In genomic region chr3:136852180-136852579, GRCh38 we compare ENCODE assay signal across 19 cellular contexts. TPM values are rescaled to one million over a fixed set of nuclear protein-coding genes. Genes with fewer than 3 reads are reported as not detected.
DNase-seq lines count a peak whose midpoint lies in the region; ATAC-seq, FAIRE-seq and TF ChIP-seq lines count a peak whose summit lies in the region.
"Had no signal": no experiment of that assay in that cellular context is flagged by ENCODE, and none has a peak within 500 bp of the region (broad histone marks: within the 10 kb centered on the region; RNA-seq: fewer than 3 reads in every experiment).

No MANE protein-coding gene starts in this region.

- H3K9me3 ChIP-seq in left ventricle myocardium inferior (replicated peaks), result peaks cover 3% of the 10 kb centered on the region
- H3K9me3 ChIP-seq in gastrocnemius medialis, result no peaks in the 10 kb centered on the region
- H3K9me3 ChIP-seq in lower lobe of right lung, result no peaks in the 10 kb centered on the region

- intact Hi-C loops in left ventricle myocardium inferior (cut with micrococcal nuclease), result no loop called here
- intact Hi-C loops in left cardiac atrium (cut with DNase I), result no loop called here
- intact Hi-C loops in gastrocnemius medialis (cut with DNase I; ENCODE audit: low total_unique reads), result loop anchor here (1.0 kb wide), 1 partner anchor 66 kb away; no protein-coding TSS in a partner anchor
- intact Hi-C loops in lower lobe of right lung (cut with DNase I), result no loop called here

- FAIRE-seq in RCC 7860 (lab: Jason Lieb, UNC), result no peak
- FAIRE-seq: GM12892, GM18507 had no signal

- in situ Hi-C loops in gastrocnemius medialis (cut with MboI; ENCODE audit: low sequenced_read_pairs in 4 of 4), result no loop called here

- H3K4me1 ChIP-seq in left ventricle myocardium inferior, result peaks cover 17% of the 10 kb centered on the region
- H3K4me1 ChIP-seq in gastrocnemius medialis, result peaks cover 0 to 7% of the 10 kb centered on the region in 2 donors
- H3K4me1 ChIP-seq in lower lobe of right lung, result peaks cover 10% of the 10 kb centered on the region

- no peak overlapping the region for H3K4me3 ChIP-seq in left ventricle myocardium inferior
- no peak overlapping the region for H3K4me3 ChIP-seq in gastrocnemius medialis
- no peak overlapping the region for H3K4me3 ChIP-seq in lower lobe of right lung
- H3K4me3 ChIP-seq: BLaER1 treated with 17β-estradiol and CSF1 and Interleukin-3, amounts not matched to agents 10 nM and 100 nM had no signal

- no peaks in the 10 kb centered on the region for H3K36me3 ChIP-seq in left ventricle myocardium inferior
- H3K36me3 ChIP-seq in gastrocnemius medialis, result peaks cover 0 to 6% of the 10 kb centered on the region in 2 donors
- H3K36me3 ChIP-seq in lower lobe of right lung, result no peaks in the 10 kb centered on the region

- DNase-seq in left ventricle myocardium inferior (no peak), left cardiac atrium (no peak), dermis blood vessel endothelial cell (peak; percentile 57), gastrocnemius medialis (no peak), lower lobe of right lung (no peak), RCC 7860 (ENCODE audit: low spot score) (no peak)
- DNase-seq: CD8-positive, alpha-beta T cell; COR-L47; DMS 273 treated with DMSO at 0.1 percent for 48 hours; DMS53; GDM1; GOT3; H7; HFFc6 had no signal

- no peak for TF ChIP-seq POLR2A in gastrocnemius medialis (IDR thresholded peaks at IDR 0.05)

- TF ChIP-seq CTCF in left ventricle myocardium inferior (IDR thresholded peaks at IDR 0.05; ENCODE audit: borderline replicate concordance) (no peak), gastrocnemius medialis (IDR thresholded peaks at IDR 0.05 in 4 of 5, conservative IDR thresholded peaks at IDR 0.05 in 1 of 5) (no peak), lower lobe of right lung (IDR thresholded peaks at IDR 0.05) (no peak)

- ATAC-seq in left cardiac atrium, result no peak
- peak in 1 of 2 donors; percentile 52 for ATAC-seq in gastrocnemius medialis
- no peak for ATAC-seq in lower lobe of right lung
- ATAC-seq: CD8-positive, alpha-beta T cell; HCT116 had no signal

- no peaks in the 10 kb centered on the region for H3K27me3 ChIP-seq in left ventricle myocardium inferior (ENCODE audit: low read depth)
- H3K27me3 ChIP-seq in gastrocnemius medialis, result no peaks in the 10 kb centered on the region
- H3K27me3 ChIP-seq in lower lobe of right lung (ENCODE audit: low read depth), result no peaks in the 10 kb centered on the region

- H3K27ac ChIP-seq in left ventricle myocardium inferior (replicated peaks) (peak overlapping the region; percentile 37), gastrocnemius medialis (peak overlapping the region; percentile 24 to 67 (median 36)), lower lobe of right lung (no peak overlapping the region)
- H3K27ac ChIP-seq: BLaER1 treated with 17β-estradiol and CSF1 and Interleukin-3, amounts not matched to agents 10 nM and 100 nM; HL-60 had no signal

RNA-seq across cellular contexts. Expression of gene NCK1, which starts 9.8 kb away (rescaled TPM):
- total RNA-seq in left ventricle myocardium inferior, result 23.6 TPM
- total RNA-seq in left cardiac atrium, result 10 to 100 TPM; 29.5 to 29.9 TPM
- 102 and 150 TPM in 2 replicates for total RNA-seq in dermis blood vessel endothelial cell
- 10 to 100 TPM; 23.5 to 36.6 (median 27.0) TPM for total RNA-seq in gastrocnemius medialis
- total RNA-seq in lower lobe of right lung, result 63.0 TPM

RNA-seq across cellular contexts. Expression of gene SLC35G2, which starts 33.3 kb away (rescaled TPM):
- total RNA-seq in left ventricle myocardium inferior (2.6 TPM), left cardiac atrium (1 to 10 TPM; 4.6 to 8.2 TPM), dermis blood vessel endothelial cell (28.8 and 31.4 TPM in 2 replicates), gastrocnemius medialis (1 to 10 TPM in 3 of 4 donors, under 1 TPM in 1; 1.00 to 3.2 (median 1.9) TPM), lower lobe of right lung (5.7 TPM)
